Comparison of ENCODE assay signal across 16 cellular contexts in the genomic region with DNA sequence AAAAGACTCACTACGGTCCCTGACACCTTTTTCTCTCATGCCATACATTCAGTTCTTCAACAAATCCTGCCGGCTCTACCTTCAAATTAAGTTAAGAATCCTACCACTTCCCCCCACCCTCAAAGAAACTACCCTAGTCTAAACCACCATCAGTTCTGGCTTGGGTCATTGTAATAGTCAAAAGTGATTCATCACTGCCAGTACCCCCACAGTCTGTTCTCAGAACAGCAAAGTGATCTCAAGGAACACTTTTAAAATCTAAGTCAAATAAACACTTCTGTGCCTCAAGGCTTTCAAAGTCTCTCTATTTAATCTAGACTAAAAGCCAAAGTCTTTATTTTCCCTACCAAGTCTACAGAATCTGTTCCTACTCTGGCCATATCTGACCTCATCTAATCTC.
"Had no signal": no experiment of that assay in that cellular context is flagged by ENCODE, and none has a peak within 500 bp of the region (broad histone marks: within the 10 kb centered on the region; RNA-seq: fewer than 3 reads in every experiment).

No MANE protein-coding gene starts in this region.

- H3K9me3 Mint-ChIP-seq: naive thymus-derived CD8-positive, alpha-beta T cell; stimulated activated naive B cell treated with anti-CD40 and anti-IgM and Interleukin-4, amounts not matched to agents 10 μg/mL and 1 μg/mL and 100 μg/mL, for 72 hours; stimulated activated naive CD8-positive, alpha-beta T cell treated with anti-CD3 and anti-CD28 coated beads, Interleukin-15, amount 100 ng/mL, for 72 hours had no signal

- ATAC-seq: foreskin keratinocyte; left colon; mucosa of descending colon; naive thymus-derived CD8-positive, alpha-beta T cell; sciatic nerve; stimulated activated naive B cell treated with anti-CD40 and anti-IgM and Interleukin-4, amounts not matched to agents 10 μg/mL and 1 μg/mL and 100 μg/mL, for 72 hours; stimulated activated naive CD8-positive, alpha-beta T cell treated with anti-CD3 and anti-CD28 coated beads, Interleukin-15, amount 100 ng/mL, for 72 hours had no signal

- H3K4me3 Mint-ChIP-seq: naive thymus-derived CD8-positive, alpha-beta T cell; stimulated activated naive B cell treated with anti-CD40 and anti-IgM and Interleukin-4, amounts not matched to agents 10 μg/mL and 1 μg/mL and 100 μg/mL, for 72 hours; stimulated activated naive CD8-positive, alpha-beta T cell treated with anti-CD3 and anti-CD28 coated beads, Interleukin-15, amount 100 ng/mL, for 72 hours had no signal

- H3K36me3 Mint-ChIP-seq: naive thymus-derived CD8-positive, alpha-beta T cell; stimulated activated naive B cell treated with anti-CD40 and anti-IgM and Interleukin-4, amounts not matched to agents 10 μg/mL and 1 μg/mL and 100 μg/mL, for 72 hours had no signal

- H3K27ac Mint-ChIP-seq: naive thymus-derived CD8-positive, alpha-beta T cell; stimulated activated naive B cell treated with anti-CD40 and anti-IgM and Interleukin-4, amounts not matched to agents 10 μg/mL and 1 μg/mL and 100 μg/mL, for 72 hours; stimulated activated naive CD8-positive, alpha-beta T cell treated with anti-CD3 and anti-CD28 coated beads, Interleukin-15, amount 100 ng/mL, for 72 hours had no signal

- DNase-seq: cortex of kidney; dorsolateral prefrontal cortex; effector CD8-positive, alpha-beta T cell; foreskin keratinocyte; left colon; mucosa of descending colon; naive thymus-derived CD8-positive, alpha-beta T cell; posterior cingulate gyrus; spleen; stimulated activated CD4-positive, alpha-beta T cell treated with anti-CD3 and anti-CD28 coated beads, Interleukin-15, amount 100 ng/mL, for 24 hours; stimulated activated CD4-positive, alpha-beta T cell treated with anti-CD3 and anti-CD28 coated beads, Interleukin-1b, Interleukin-23, amount 100 ng/mL, for 48 hours; stimulated activated CD4-positive, alpha-beta T cell treated with anti-CD3 and anti-CD28 coated beads, Interleukin-4, amount 100 ng/mL, for 24 hours; stimulated activated naive B cell treated with anti-CD40 and anti-IgM and Interleukin-4, amounts not matched to agents 10 μg/mL and 1 μg/mL and 100 μg/mL, for 72 hours; stimulated activated naive CD8-positive, alpha-beta T cell treated with anti-CD3 and anti-CD28 coated beads, Interleukin-15, amount 100 ng/mL, for 72 hours; testis had no signal

- H3K4me1 Mint-ChIP-seq: naive thymus-derived CD8-positive, alpha-beta T cell; stimulated activated naive B cell treated with anti-CD40 and anti-IgM and Interleukin-4, amounts not matched to agents 10 μg/mL and 1 μg/mL and 100 μg/mL, for 72 hours; stimulated activated naive CD8-positive, alpha-beta T cell treated with anti-CD3 and anti-CD28 coated beads, Interleukin-15, amount 100 ng/mL, for 72 hours had no signal
